ENCODE assay signal across 19 cellular contexts in the genomic region with DNA sequence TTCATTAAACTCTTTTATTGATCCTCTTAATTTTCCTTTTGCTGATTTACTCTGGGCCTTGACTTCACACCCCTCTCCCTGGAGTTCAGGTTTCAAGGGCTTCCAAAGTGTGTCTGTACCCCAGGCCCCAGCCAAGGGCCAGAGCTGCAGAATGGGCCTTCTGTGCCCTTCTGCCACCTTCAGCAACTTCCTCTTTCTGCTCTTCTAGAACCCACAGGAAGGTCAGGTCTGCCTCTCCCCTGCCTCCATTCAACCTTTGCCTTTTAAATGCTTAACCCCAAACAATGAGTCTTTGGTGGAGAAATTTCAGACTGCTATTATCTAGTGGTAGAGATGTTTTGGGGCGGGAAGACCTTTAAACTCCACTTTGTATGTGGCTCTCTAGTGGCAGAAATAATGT.
DNase-seq lines count a peak whose midpoint lies in the region; ATAC-seq, FAIRE-seq and TF ChIP-seq lines count a peak whose summit lies in the region.
"Had no signal": no experiment of that assay in that cellular context is flagged by ENCODE, and none has a peak within 500 bp of the region (broad histone marks: within the 10 kb centered on the region; RNA-seq: fewer than 3 reads in every experiment).

No MANE protein-coding gene starts in this region.

- no peaks in the 10 kb centered on the region for H3K4me1 ChIP-seq in pancreas
- H3K4me1 ChIP-seq: Peyer's patch had no signal

- peak; percentile 2 for DNase-seq in GF-D8 (lab: John Stamatoyannopoulos, UW)
- peak; percentile 11 for DNase-seq in NAMALWA (ENCODE audit: low spot score)
- peak; percentile 30 for DNase-seq in UCSD-AML1 (lab: John Stamatoyannopoulos, UW; ENCODE audit: unreplicated experiment)
- DNase-seq in activated naive CD4-positive, alpha-beta T cell treated with anti-CD3 and anti-CD28 coated beads, Interleukin-2, amount 50 U/mL, for 16 hours = no peak
- DNase-seq in pancreas = no peak
- no peak for DNase-seq in midbrain (lab: John Stamatoyannopoulos, UW)
- DNase-seq: ACHN, HCEC 1CT, NCI-H1092 treated with DMSO at 0.1 percent for 48 hours, NCI-H2081 treated with DMSO at 0.1 percent for 48 hours, NCI-H748 treated with DMSO at 0.1 percent for 48 hours, Peyer's patch, T-cell had no signal

- no peaks in the 10 kb centered on the region for H3K27me3 ChIP-seq in pancreas
- H3K27me3 ChIP-seq: Peyer's patch had no signal

- ATAC-seq in GM18907 (IDR thresholded peaks at IDR 0.05; ENCODE audit: unreplicated experiment) (peak; percentile 61), HG03442 (IDR thresholded peaks at IDR 0.05; ENCODE audit: unreplicated experiment) (no peak), pancreas (no peak)
- ATAC-seq: K562, Right ventricle myocardium inferior, T-cell had no signal

- no peak for TF ChIP-seq CTCF in pancreas (IDR thresholded peaks at IDR 0.05)

- intact Hi-C loops in pancreas (cut with DNase I) = no loop called here

- H3K36me3 ChIP-seq in pancreas = no peaks in the 10 kb centered on the region
- H3K36me3 ChIP-seq: Peyer's patch had no signal

- FAIRE-seq in pancreas (lab: Jason Lieb, UNC) = no peak
- FAIRE-seq: D721Med, K562 had no signal

- no peaks in the 10 kb centered on the region for H3K9me3 ChIP-seq in pancreas
- H3K9me3 ChIP-seq: Peyer's patch had no signal

- H3K27ac ChIP-seq in pancreas = no peak overlapping the region
- H3K27ac ChIP-seq: C4-2B, Peyer's patch had no signal

- WGBS in pancreas, 2 donors = 48 to 61% methylated on average over 1 of the region's 1 CpG

- H3K4me3 ChIP-seq in pancreas = no peak overlapping the region
- H3K4me3 ChIP-seq: K562, Peyer's patch had no signal

Comparison
In these comparisons a context has a peak if more than half of its experiments do, and no peak if none do; other contexts are left out.
1. DNase-seq: peak in GF-D8 (single experiment), NAMALWA (single experiment) and UCSD-AML1 (single experiment); none in activated naive CD4-positive, alpha-beta T cell treated with anti-CD3 and anti-CD28 coated beads, Interleukin-2, amount 50 U/mL, for 16 hours (single experiment), pancreas (0 of 6) and midbrain (single experiment).